Comparison of ENCODE assay signal across 8 cellular contexts in genomic region chr17:68601565-68602266, GRCh38. TPM values are rescaled to one million over a fixed set of nuclear protein-coding genes. Genes with fewer than 3 reads are reported as not detected.
DNase-seq lines count a peak whose midpoint lies in the region; ATAC-seq and TF ChIP-seq lines count a peak whose summit lies in the region.

No MANE protein-coding gene starts in this region.

- no peaks in the 10 kb centered on the region for H3K36me3 Mint-ChIP-seq in activated CD4-positive, alpha-beta T cell treated with anti-CD3 and anti-CD28 coated beads, Interleukin-2, amount 10 ng/mL, durations not matched to agents 24 days and 14 days (ENCODE audit: low read depth)
- no peaks in the 10 kb centered on the region for H3K36me3 Mint-ChIP-seq in effector memory CD8-positive, alpha-beta T cell (ENCODE audit: insufficient read depth)

- H3K4me3 Mint-ChIP-seq in activated CD4-positive, alpha-beta T cell treated with anti-CD3 and anti-CD28 coated beads, Interleukin-2, amount 10 ng/mL, durations not matched to agents 24 days and 14 days: peak overlapping the region; percentile 51
- H3K4me3 Mint-ChIP-seq in effector memory CD8-positive, alpha-beta T cell: peak overlapping the region; percentile 57 to 60

- no peaks in the 10 kb centered on the region for H3K9me3 ChIP-seq in tibial artery

- peak overlapping the region; percentile 88 for H3K4ac ChIP-seq in mesendoderm (ENCODE audit: low read depth, low read length)

- peaks cover 67% of the 10 kb centered on the region for H3K27me3 Mint-ChIP-seq in activated CD4-positive, alpha-beta T cell treated with anti-CD3 and anti-CD28 coated beads, Interleukin-2, amount 10 ng/mL, durations not matched to agents 24 days and 14 days
- peaks cover 68 to 82% of the 10 kb centered on the region in 2 donors for H3K27me3 Mint-ChIP-seq in effector memory CD8-positive, alpha-beta T cell

- no peak overlapping the region for H3K23ac ChIP-seq in mesendoderm (ENCODE audit: low read length)

- H3K4me2 ChIP-seq in mesendoderm (ENCODE audit: low read length): no peak overlapping the region

- H3K27ac Mint-ChIP-seq in activated CD4-positive, alpha-beta T cell treated with anti-CD3 and anti-CD28 coated beads, Interleukin-2, amount 10 ng/mL, durations not matched to agents 24 days and 14 days: no peak overlapping the region
- H3K27ac Mint-ChIP-seq in effector memory CD8-positive, alpha-beta T cell: no peak overlapping the region

- CTCF ChIA-PET in HEK293T (lab: Yijun Ruan, JAX): no interaction called here

- POLR2A ChIA-PET in HEK293T (lab: Yijun Ruan, JAX): interaction anchor here (1.0 kb wide), 1 partner anchor 89 kb away, joined by 4 read pairs; the partner anchor contains the start of gene PRKAR1A

- WGBS in mesendoderm (ENCODE audit: extremely low coverage, insufficient coverage, low lambda C conversion rate): no CpG with 5 or more reads among the region's 6 CpGs

- TF ChIP-seq CTCF in tibial artery (IDR thresholded peaks at IDR 0.05): no peak

- H3K9me3 Mint-ChIP-seq in activated CD4-positive, alpha-beta T cell treated with anti-CD3 and anti-CD28 coated beads, Interleukin-2, amount 10 ng/mL, durations not matched to agents 24 days and 14 days: peaks cover 8% of the 10 kb centered on the region
- H3K9me3 Mint-ChIP-seq in effector memory CD8-positive, alpha-beta T cell: no peaks in the 10 kb centered on the region

- H2BK5ac ChIP-seq in mesendoderm (ENCODE audit: low read length): no peak overlapping the region

- no peak overlapping the region for H4K5ac ChIP-seq in mesendoderm (ENCODE audit: low read length)

- intact Hi-C loops in activated CD4-positive, alpha-beta T cell treated with anti-CD3 and anti-CD28 coated beads, Interleukin-2, amount 10 ng/mL, durations not matched to agents 24 days and 14 days (cut with micrococcal nuclease): no loop called here
- intact Hi-C loops in tibial artery (cut with DNase I; ENCODE audit: low total_unique reads): no loop called here

- DNase-seq in activated CD4-positive, alpha-beta T cell treated with anti-CD3 and anti-CD28 coated beads, Interleukin-2, amount 10 ng/mL, durations not matched to agents 24 days and 14 days: no peak
- DNase-seq in activated CD4-positive, alpha-beta T cell treated with anti-CD3 and anti-CD28 coated beads for 4 hours: no peak
- no peak for DNase-seq in effector memory CD8-positive, alpha-beta T cell
- DNase-seq in mesendoderm (peak; percentile 51), tibial artery (no peak), NCI-H1105 treated with DMSO at 0.1 percent for 48 hours (lab: John Stamatoyannopoulos, UW) (no peak), HEK293T (ENCODE audit: extremely low spot score) (no peak)
- DNase-seq in activated CD8-positive, alpha-beta memory T cell treated with anti-CD3 and anti-CD28 coated beads, Interleukin-2, amount 50 U/mL, for 48 hours: no peak

- no peak overlapping the region for H2BK15ac ChIP-seq in mesendoderm (replicated peaks; ENCODE audit: low read depth)

- H3K79me1 ChIP-seq in mesendoderm (ENCODE audit: low read length): peaks cover 1% of the 10 kb centered on the region

- peaks cover 5% of the 10 kb centered on the region for H3K4me1 Mint-ChIP-seq in activated CD4-positive, alpha-beta T cell treated with anti-CD3 and anti-CD28 coated beads, Interleukin-2, amount 10 ng/mL, durations not matched to agents 24 days and 14 days
- peaks cover 4 to 7% of the 10 kb centered on the region in 2 donors for H3K4me1 Mint-ChIP-seq in effector memory CD8-positive, alpha-beta T cell (ENCODE audit: low read depth in 2 of 2)

- no peaks in the 10 kb centered on the region for H3K36me3 ChIP-seq in mesendoderm (ENCODE audit: control insufficient read depth, insufficient read depth, low read length)
- H3K36me3 ChIP-seq in tibial artery: no peaks in the 10 kb centered on the region

- H3K4me3 ChIP-seq in mesendoderm (ENCODE audit: low read length) (no peak overlapping the region), tibial artery (peak overlapping the region; percentile 39 to 54)

- H3K79me2 ChIP-seq in mesendoderm (ENCODE audit: control insufficient read depth, insufficient read depth, low read length): peaks cover 40% of the 10 kb centered on the region

- ATAC-seq in effector memory CD8-positive, alpha-beta T cell (replicated peaks): no peak

- H3K9ac ChIP-seq in mesendoderm (ENCODE audit: low read length): peak overlapping the region; percentile 95

- peaks cover 5% of the 10 kb centered on the region for H3K4me1 ChIP-seq in mesendoderm (ENCODE audit: control insufficient read depth, low read depth, low read length)
- H3K4me1 ChIP-seq in tibial artery: peaks cover 0 to 24% (median 15%) of the 10 kb centered on the region in 4 donors

- peak overlapping the region; percentile 98 for H3K56ac ChIP-seq in mesendoderm (ENCODE audit: low read length)

- H3K27ac ChIP-seq in mesendoderm (ENCODE audit: low read depth, low read length): no peak overlapping the region
- peak overlapping the region in 1 of 2 donors; percentile 12 for H3K27ac ChIP-seq in tibial artery

- H2BK120ac ChIP-seq in mesendoderm (ENCODE audit: low read depth, low read length): peak overlapping the region; percentile 51

- no peak overlapping the region for H4K8ac ChIP-seq in mesendoderm (ENCODE audit: low read depth, low read length)

- no peak overlapping the region for H2AK5ac ChIP-seq in mesendoderm (ENCODE audit: low read length)

- H3K18ac ChIP-seq in mesendoderm (ENCODE audit: low read length): peak overlapping the region; percentile 82

- H3K27me3 ChIP-seq in mesendoderm (ENCODE audit: insufficient read depth, low read length, poor library complexity): no peaks in the 10 kb centered on the region
- peaks cover 0 to 37% of the 10 kb centered on the region in 2 donors for H3K27me3 ChIP-seq in tibial artery

TF ChIP-seq in HEK293T, 16 proteins besides CTCF, POLR2A, EP300 and RAD21:
- no peak for TF ChIP-seq CTBP1 (IDR thresholded peaks at IDR 0.05; ENCODE audit: borderline replicate concordance)
- TF ChIP-seq FOXA1 (IDR thresholded peaks at IDR 0.05): no peak
- no peak for TF ChIP-seq HDGF (IDR thresholded peaks at IDR 0.05; ENCODE audit: borderline replicate concordance)
- TF ChIP-seq FOXM1 (IDR thresholded peaks at IDR 0.05; ENCODE audit: borderline replicate concordance): no peak
- TF ChIP-seq, protein P1, sequence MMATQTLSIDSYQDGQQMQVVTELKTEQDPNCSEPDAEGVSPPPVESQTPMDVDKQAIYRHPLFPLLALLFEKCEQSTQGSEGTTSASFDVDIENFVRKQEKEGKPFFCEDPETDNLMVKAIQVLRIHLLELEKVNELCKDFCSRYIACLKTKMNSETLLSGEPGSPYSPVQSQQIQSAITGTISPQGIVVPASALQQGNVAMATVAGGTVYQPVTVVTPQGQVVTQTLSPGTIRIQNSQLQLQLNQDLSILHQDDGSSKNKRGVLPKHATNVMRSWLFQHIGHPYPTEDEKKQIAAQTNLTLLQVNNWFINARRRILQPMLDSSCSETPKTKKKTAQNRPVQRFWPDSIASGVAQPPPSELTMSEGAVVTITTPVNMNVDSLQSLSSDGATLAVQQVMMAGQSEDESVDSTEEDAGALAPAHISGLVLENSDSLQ (IDR thresholded peaks at IDR 0.05): no peak
- TF ChIP-seq FOXK2 (IDR thresholded peaks at IDR 0.05): no peak
- TF ChIP-seq TARDBP (IDR thresholded peaks at IDR 0.05): no peak
- no peak for TF ChIP-seq ZNF384 (IDR thresholded peaks at IDR 0.05)
- TF ChIP-seq SP1 (IDR thresholded peaks at IDR 0.05): no peak
- TF ChIP-seq NFRKB (IDR thresholded peaks at IDR 0.05): no peak
- TF ChIP-seq LEF1 (IDR thresholded peaks at IDR 0.05; ENCODE audit: borderline replicate concordance): no peak
- no peak for TF ChIP-seq ELF4 (IDR thresholded peaks at IDR 0.05)
- TF ChIP-seq BHLHE40 (IDR thresholded peaks at IDR 0.05; ENCODE audit: borderline replicate concordance): no peak
- no peak for TF ChIP-seq ARNT (IDR thresholded peaks at IDR 0.05)
- TF ChIP-seq SUZ12 (IDR thresholded peaks at IDR 0.05): no peak
- no peak for TF ChIP-seq L3MBTL2 (conservative IDR thresholded peaks at IDR 0.05)
TF ChIP-seq in HEK293T: peak in this region for 0.

RNA-seq across cellular contexts. Expression of gene FAM20A, which starts 0.5 kb away (rescaled TPM):
- not detected in 2 replicates for total RNA-seq in activated CD4-positive, alpha-beta T cell treated with anti-CD3 and anti-CD28 coated beads, Interleukin-2, amount 10 ng/mL, durations not matched to agents 24 days and 14 days
- polyA plus RNA-seq in mesendoderm (2013, experiment 1 of 2): 11.4 TPM
- 11.3 TPM for polyA plus RNA-seq in mesendoderm (2013, experiment 2 of 2)
